ENCODE assay signal across 28 cellular contexts in the genomic region with DNA sequence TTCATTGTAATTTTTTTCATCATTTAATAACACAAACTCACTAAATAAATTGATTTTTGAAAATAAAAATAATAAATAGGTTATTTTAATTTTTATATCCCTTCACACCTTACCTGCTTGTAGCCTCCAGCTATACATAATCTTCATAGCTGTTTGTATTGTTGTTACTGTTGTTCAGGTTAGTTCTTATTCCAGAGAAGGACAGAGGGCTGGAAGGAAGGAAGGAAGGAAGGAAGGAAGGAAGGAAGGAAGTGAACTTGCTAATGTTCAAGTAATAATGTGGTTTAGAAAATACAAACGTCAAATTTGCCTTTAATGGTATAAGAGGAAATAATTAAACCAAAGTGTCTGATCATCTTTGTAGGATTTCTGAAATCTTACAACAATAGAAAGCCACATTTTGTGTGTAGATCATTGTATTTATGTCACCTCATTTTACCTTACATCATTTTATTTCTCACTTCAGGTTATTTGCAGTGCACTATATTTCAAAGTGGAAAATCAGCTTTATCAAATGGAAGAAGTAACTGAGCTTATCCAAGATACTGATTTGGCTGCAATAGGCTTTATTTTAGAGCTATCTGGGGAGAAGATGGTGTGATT.
DNase-seq lines count a peak whose midpoint lies in the region; ATAC-seq, FAIRE-seq and TF ChIP-seq lines count a peak whose summit lies in the region.
"Had no signal": no experiment of that assay in that cellular context is flagged by ENCODE, and none has a peak within 500 bp of the region (broad histone marks: within the 10 kb centered on the region; RNA-seq: fewer than 3 reads in every experiment).

No MANE protein-coding gene starts in this region.

- H3F3A ChIP-seq in GM23338 (replicated peaks; ENCODE audit: low read depth), result no peaks in the 10 kb centered on the region

- peak; percentile 36 for FAIRE-seq in keratinocyte (lab: Jason Lieb, UNC)
- FAIRE-seq: A549, GM12878, GM12892, GM18507 had no signal

- no TSS peak for BruUV-seq in A673 (replicated peaks; lab: Mats Ljungman, UMichigan)

- H3K4me1 ChIP-seq in A673 (ENCODE audit: insufficient read depth, low read length, poor library complexity, severe bottlenecking), result peaks cover 38% of the 10 kb centered on the region
- H3K4me1 ChIP-seq in GM23338 (ENCODE audit: insufficient read depth), result no peaks in the 10 kb centered on the region
- no peaks in the 10 kb centered on the region for H3K4me1 ChIP-seq in keratinocyte (ENCODE audit: control insufficient read depth, extremely low read depth, insufficient read depth, low read length)
- H3K4me1 ChIP-seq in upper lobe of left lung, result no peaks in the 10 kb centered on the region
- H3K4me1 ChIP-seq: A549, BLaER1 had no signal

- intact Hi-C loops in A673 (cut with micrococcal nuclease; ENCODE audit: unreplicated experiment), result loop anchor here (1.0 to 10.0 kb wide), 6 partner anchors 88 to 632 kb away; no protein-coding TSS in a partner anchor

- H3K9me3 Mint-ChIP-seq in GM23338, result peaks cover 22% of the 10 kb centered on the region
- H3K9me3 Mint-ChIP-seq: CD4-positive, alpha-beta memory T cell; CD8-positive, alpha-beta memory T cell had no signal

- ATAC-seq in GM23338, result no peak
- ATAC-seq in upper lobe of left lung (ENCODE audit: low FRiP score in 2 of 2), result no peak
- ATAC-seq: A549, GM12878 had no signal

- no peak overlapping the region for H3K4me2 ChIP-seq in GM23338
- no peak overlapping the region for H3K4me2 ChIP-seq in keratinocyte (ENCODE audit: control insufficient read depth, extremely low read depth, insufficient read depth, low read depth, low read length)
- H3K4me2 ChIP-seq: A549, BLaER1 had no signal

- H3K4me1 Mint-ChIP-seq in GM23338, result no peaks in the 10 kb centered on the region
- H3K4me1 Mint-ChIP-seq: CD14-positive monocyte; CD4-positive, CD25-positive, alpha-beta regulatory T cell had no signal

- H3K79me2 ChIP-seq in GM23338 (replicated peaks; ENCODE audit: insufficient read depth), result no peaks in the 10 kb centered on the region
- H3K79me2 ChIP-seq in keratinocyte (ENCODE audit: control insufficient read depth, insufficient read depth, low read length), result no peaks in the 10 kb centered on the region

- H3K4me3 Mint-ChIP-seq in GM23338, result no peak overlapping the region
- H3K4me3 Mint-ChIP-seq: CD14-positive monocyte; CD4-positive, alpha-beta memory T cell; CD4-positive, CD25-positive, alpha-beta regulatory T cell; CD8-positive, alpha-beta memory T cell had no signal

- CTCF ChIA-PET in A673 (lab: Charles Lee), result interaction anchor here (0.6 to 1.6 kb wide), 5 partner anchors 88 to 401 kb away, joined by 3 to 10 read pairs (median 9); no protein-coding TSS in a partner anchor

- dilution Hi-C loops in keratinocyte (cut with MboI; ENCODE audit: extremely low pct_ligation_motif_present, low sequenced_read_pairs), result no loop called here

- H3K9me2 ChIP-seq in GM23338 (ENCODE audit: insufficient read depth), result peaks cover 6% of the 10 kb centered on the region; the same call in 1 of the 2 replicates

- TF ChIP-seq EP300 in upper lobe of left lung (IDR thresholded peaks at IDR 0.05), result no peak

- no peak for TF ChIP-seq POLR2A in upper lobe of left lung (IDR thresholded peaks at IDR 0.05)

- H3K27me3 ChIP-seq in A673 (replicated peaks; ENCODE audit: insufficient read depth, low read depth, low read length, poor library complexity), result no peaks in the 10 kb centered on the region
- no peaks in the 10 kb centered on the region for H3K27me3 ChIP-seq in GM23338 (ENCODE audit: insufficient read depth)
- H3K27me3 ChIP-seq in keratinocyte (ENCODE audit: control insufficient read depth, extremely low read depth, insufficient read depth, low read length), result no peaks in the 10 kb centered on the region
- no peaks in the 10 kb centered on the region for H3K27me3 ChIP-seq in upper lobe of left lung
- H3K27me3 ChIP-seq: BE2C, BLaER1 had no signal

- 30 to 50% methylated on average over 1 of the region's 1 CpG for WGBS in upper lobe of left lung, 2 donors

- H3K27ac Mint-ChIP-seq in GM23338, result peak overlapping the region; percentile 47; the same call in 1 of the 2 replicates
- H3K27ac Mint-ChIP-seq: CD14-positive monocyte; CD8-positive, alpha-beta memory T cell had no signal

- DNase-seq in A673 (ENCODE audit: low spot score), result peak; percentile 98
- no peak for DNase-seq in GM23338 (ENCODE audit: low spot score)
- peak; percentile 87 for DNase-seq in SK-N-MC (ENCODE audit: low read depth, low spot score)
- DNase-seq in keratinocyte (ENCODE audit: low read depth, low spot score), result no peak
- DNase-seq in upper lobe of left lung, result no peak
- no peak for DNase-seq in SHP77 treated with DMSO at 0.1 percent for 48 hours (lab: John Stamatoyannopoulos, UW)
- DNase-seq in germinal center (ENCODE audit: low spot score), result no peak
- DNase-seq: ACHN; BE2C; C1 segment of cervical spinal cord; CD4-positive, alpha-beta memory T cell; CD4-positive, CD25-positive, alpha-beta regulatory T cell; CD8-positive, alpha-beta memory T cell; COR-L47; DMS 273 treated with DMSO at 0.1 percent for 48 hours; DMS153; DMS53; DMS79; DND-41; EL; GDM1 had no signal

- no peak for TF ChIP-seq CTCF in A673 (conservative IDR thresholded peaks at IDR 0.05; ENCODE audit: low read depth, low read length)
- TF ChIP-seq CTCF in GM23338 (conservative IDR thresholded peaks at IDR 0.05; ENCODE audit: low read depth in 2 of 2), result no peak
- no peak for TF ChIP-seq CTCF in keratinocyte (optimal IDR thresholded peaks at IDR 0.05 in 1 of 3, IDR thresholded peaks at IDR 0.05 in 1 of 3, conservative IDR thresholded peaks at IDR 0.05 in 1 of 3; ENCODE audit: extremely low read depth in 1 of 3, insufficient read depth in 2 of 3, low read length in 3 of 3)
- TF ChIP-seq CTCF in upper lobe of left lung (IDR thresholded peaks at IDR 0.05), result no peak

- peak overlapping the region; percentile 99 for H3K27ac ChIP-seq in A673 (ENCODE audit: low read depth, low read length, poor library complexity, severe bottlenecking)
- no peak overlapping the region for H3K27ac ChIP-seq in GM23338 (ENCODE audit: low read depth)
- H3K27ac ChIP-seq in SK-N-MC, result peak overlapping the region; percentile 84
- no peak overlapping the region for H3K27ac ChIP-seq in keratinocyte (ENCODE audit: control insufficient read depth, insufficient read depth, low read length)
- no peak overlapping the region for H3K27ac ChIP-seq in upper lobe of left lung
- H3K27ac ChIP-seq: 22Rv1, A549, BLaER1 had no signal

- H3K4me3 ChIP-seq in A673 (ENCODE audit: low read depth, low read length, poor library complexity, severe bottlenecking) (no peak overlapping the region), GM23338 (no peak overlapping the region), SK-N-MC (peak overlapping the region; percentile 38), keratinocyte (ENCODE audit: control insufficient read depth in 2 of 3, extremely low read depth in 1 of 3, insufficient read depth in 2 of 3, low read depth in 1 of 3, low read length in 3 of 3) (no peak overlapping the region), upper lobe of left lung (no peak overlapping the region)
- H3K4me3 ChIP-seq: A549, BLaER1, GM12878 had no signal

- H3K36me3 Mint-ChIP-seq in GM23338 (ENCODE audit: low read depth), result peaks cover 20% of the 10 kb centered on the region; the same call in 2 of the 3 replicates
- H3K36me3 Mint-ChIP-seq: CD14-positive monocyte; CD4-positive, alpha-beta memory T cell; CD4-positive, CD25-positive, alpha-beta regulatory T cell; CD8-positive, alpha-beta memory T cell had no signal

- H3K36me3 ChIP-seq in A673 (ENCODE audit: insufficient read depth, low read length, poor library complexity, severe bottlenecking) (peaks cover 24% of the 10 kb centered on the region), GM23338 (ENCODE audit: insufficient read depth) (0 out of 2 replicates have a peak, but pooled peaks cover 2% of the 10 kb centered on the region), SK-N-MC (ENCODE audit: insufficient read depth, low read length) (no peaks in the 10 kb centered on the region), keratinocyte (ENCODE audit: control insufficient read depth in 2 of 2, extremely low read depth in 1 of 2, insufficient read depth in 2 of 2, low read length in 2 of 2) (no peaks in the 10 kb centered on the region), upper lobe of left lung (no peaks in the 10 kb centered on the region)
- H3K36me3 ChIP-seq: BE2C, BLaER1 had no signal

- POLR2A ChIA-PET in A673 (lab: Charles Lee; ENCODE audit: low non-redundant PET), result interaction anchor here (0.6 to 1.7 kb wide), 7 partner anchors 13 to 401 kb away, joined by 3 to 17 read pairs (median 8); no protein-coding TSS in a partner anchor

- H2AFZ ChIP-seq in GM23338, result no peak overlapping the region
- no peak overlapping the region for H2AFZ ChIP-seq in keratinocyte (ENCODE audit: control insufficient read depth, low read length)

- H3K9me3 ChIP-seq in A673 (ENCODE audit: low read depth, low read length, poor library complexity, severe bottlenecking) (peaks cover 21% of the 10 kb centered on the region), SK-N-MC (ENCODE audit: low read depth, low read length) (peaks cover 4% of the 10 kb centered on the region; the same call in 1 of the 2 replicates), keratinocyte (ENCODE audit: control insufficient read depth, low read depth, low read length) (no peaks in the 10 kb centered on the region), upper lobe of left lung (no peaks in the 10 kb centered on the region)
- H3K9me3 ChIP-seq: BE2C had no signal

- H3K9ac ChIP-seq in SK-N-MC (ENCODE audit: insufficient read length), result no peak overlapping the region
- H3K9ac ChIP-seq in keratinocyte (ENCODE audit: control insufficient read depth, extremely low read depth, insufficient read depth, low read length), result no peak overlapping the region
- H3K9ac ChIP-seq: BLaER1 had no signal

- no peaks in the 10 kb centered on the region for H3K27me3 Mint-ChIP-seq in GM23338 (ENCODE audit: insufficient read depth, low read depth, poor library complexity)

- H3K9me1 ChIP-seq in keratinocyte (ENCODE audit: control insufficient read depth, extremely low read depth, insufficient read depth, low read length), result no peaks in the 10 kb centered on the region

- H4K20me1 ChIP-seq in GM23338 (replicated peaks; ENCODE audit: insufficient read depth) (no peaks in the 10 kb centered on the region), keratinocyte (ENCODE audit: control insufficient read depth, extremely low read depth, insufficient read depth, low read length) (no peaks in the 10 kb centered on the region)
- H4K20me1 ChIP-seq: BLaER1 had no signal

TF ChIP-seq in GM23338, 12 proteins besides CTCF, POLR2A, EP300 and RAD21 (continues in another document):
- TF ChIP-seq NANOG (IDR thresholded peaks at IDR 0.05; ENCODE audit: borderline replicate concordance) (no peak), ZNF114 (CRISPR knock-in tag; IDR thresholded peaks at IDR 0.05) (no peak), ZNF331 (CRISPR knock-in tag; IDR thresholded peaks at IDR 0.05; ENCODE audit: low read depth) (no peak), STAT1 (IDR thresholded peaks at IDR 0.05; ENCODE audit: unreplicated experiment) (no peak), EZH2 (IDR thresholded peaks at IDR 0.05; ENCODE audit: low read depth, unreplicated experiment) (no peak), EZH2phosphoT487 (IDR thresholded peaks at IDR 0.05; ENCODE audit: unreplicated experiment) (no peak)

Comparison
In these comparisons a context has a peak if more than half of its experiments do, and no peak if none do; other contexts are left out.
1. DNase-seq: peak in A673 (single experiment) and SK-N-MC (single experiment); none in GM23338 (single experiment), keratinocyte (single experiment), upper lobe of left lung (0 of 2), SHP77 treated with DMSO at 0.1 percent for 48 hours (single experiment) and germinal center (single experiment).
2. H3K27ac ChIP-seq: peak in A673 (single experiment) and SK-N-MC (single experiment); none in GM23338 (single experiment), keratinocyte (single experiment) and upper lobe of left lung (0 of 4).